In the genomic region with DNA sequence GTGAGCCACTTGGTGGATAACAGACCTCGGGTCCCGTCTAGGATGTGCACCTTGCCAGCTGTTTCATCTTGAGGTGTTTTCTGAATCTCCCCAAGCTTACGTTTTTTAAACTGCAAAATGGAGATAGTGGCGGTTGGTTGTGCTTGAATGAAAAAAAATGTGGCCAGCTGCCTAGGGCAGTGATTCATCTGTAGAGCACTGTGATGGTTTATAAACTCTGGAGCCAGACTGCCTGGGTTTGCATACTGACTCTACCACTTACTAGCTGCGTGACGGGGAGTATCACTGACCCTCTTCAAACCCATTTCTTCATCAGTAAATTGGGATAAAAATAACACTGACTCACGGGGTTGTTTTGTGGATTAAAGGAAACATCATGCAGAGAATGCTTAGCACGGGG, we compare ENCODE assay signal across 15 cellular contexts.
DNase-seq lines count a peak whose midpoint lies in the region; ATAC-seq and TF ChIP-seq lines count a peak whose summit lies in the region.
"Had no signal": no experiment of that assay in that cellular context is flagged by ENCODE, and none has a peak within 500 bp of the region (broad histone marks: within the 10 kb centered on the region; RNA-seq: fewer than 3 reads in every experiment).

No MANE protein-coding gene starts in this region.

- no peak overlapping the region for H2BK5ac ChIP-seq in trophoblast cell (ENCODE audit: low read depth, low read length, poor library complexity)

- H3K4me3 ChIP-seq in OCI-LY1 (ENCODE audit: low read depth, low read length, poor library complexity, severe bottlenecking) (no peak overlapping the region), trophoblast cell (ENCODE audit: low read depth, low read length) (no peak overlapping the region)

- H3K79me2 ChIP-seq in OCI-LY1 (ENCODE audit: insufficient read depth, low read length) (no peaks in the 10 kb centered on the region), trophoblast cell (ENCODE audit: control insufficient read depth, insufficient read depth, low read length, poor library complexity) (no peaks in the 10 kb centered on the region)

- H3K79me1 ChIP-seq in trophoblast cell (ENCODE audit: low read length): no peaks in the 10 kb centered on the region

- H4K91ac ChIP-seq in trophoblast cell (ENCODE audit: low read depth, low read length): no peak overlapping the region

- no peaks in the 10 kb centered on the region for H3K9me2 ChIP-seq in OCI-LY1 (ENCODE audit: low read depth, low read length)

- ATAC-seq in HG02588 (IDR thresholded peaks at IDR 0.05; ENCODE audit: unreplicated experiment) (peak; percentile 38), GM19023 (IDR thresholded peaks at IDR 0.05; ENCODE audit: unreplicated experiment) (no peak)

- H3F3A ChIP-seq in OCI-LY1 (ENCODE audit: insufficient read depth, low read length): no peaks in the 10 kb centered on the region

- no peak overlapping the region for H4K8ac ChIP-seq in trophoblast cell (ENCODE audit: low read depth, low read length)

- H3K14ac ChIP-seq in trophoblast cell (ENCODE audit: low read length): no peak overlapping the region

- H3K9me3 ChIP-seq in OCI-LY1 (ENCODE audit: low read length): no peaks in the 10 kb centered on the region
- H3K9me3 ChIP-seq in trophoblast cell (ENCODE audit: insufficient read depth, low read depth, low read length): no peaks in the 10 kb centered on the region
- H3K9me3 ChIP-seq: BE2C had no signal

- H3K4me1 ChIP-seq in OCI-LY1 (ENCODE audit: insufficient read depth, low read length, severe bottlenecking) (peaks cover 39% of the 10 kb centered on the region), trophoblast cell (ENCODE audit: control insufficient read depth in 1 of 2, insufficient read depth in 2 of 2, low read length in 2 of 2) (no peaks in the 10 kb centered on the region)
- H3K4me1 ChIP-seq: BE2C had no signal

- H3K27me3 ChIP-seq in OCI-LY1 (ENCODE audit: insufficient read depth, low read length) (no peaks in the 10 kb centered on the region), trophoblast cell (ENCODE audit: insufficient read depth, low read length) (no peaks in the 10 kb centered on the region)
- H3K27me3 ChIP-seq: BE2C had no signal

- no peak overlapping the region for H3K18ac ChIP-seq in trophoblast cell (ENCODE audit: low read length)

- H3K9ac ChIP-seq in OCI-LY1 (ENCODE audit: low read length) (no peak overlapping the region), trophoblast cell (ENCODE audit: low read length) (no peak overlapping the region)

- peak; percentile 76 for DNase-seq in DMS79 treated with DMSO at 0.1 percent for 48 hours (lab: John Stamatoyannopoulos, UW)
- DNase-seq in kidney glomerular epithelial cell (lab: John Stamatoyannopoulos, UW): peak; percentile 55
- no peak for DNase-seq in NCI-H2029 treated with DMSO at 0.1 percent for 48 hours (lab: John Stamatoyannopoulos, UW)
- DNase-seq in trophoblast cell: no peak
- no peak for DNase-seq in NAMALWA (ENCODE audit: low spot score)
- DNase-seq: BE2C; cerebellar nuclear complex; foreskin fibroblast; GF-D8; left cardiac atrium; NCI-H510A; stimulated activated CD4-positive, alpha-beta T cell treated with anti-CD3 and anti-CD28 coated beads, Interleukin-2, amount 100 ng/mL, for 48 hours had no signal

- H3K4me2 ChIP-seq in OCI-LY1 (ENCODE audit: low read length) (no peak overlapping the region; the same call in 1 of the 2 replicates), trophoblast cell (ENCODE audit: low read length) (no peak overlapping the region)

- no peak overlapping the region for H3K23ac ChIP-seq in trophoblast cell (ENCODE audit: low read length)

- H3K36me3 ChIP-seq in OCI-LY1 (ENCODE audit: insufficient read depth, low read length) (peaks cover 5% of the 10 kb centered on the region; the same call in 1 of the 2 replicates), trophoblast cell (ENCODE audit: control insufficient read depth in 1 of 2, insufficient read depth in 2 of 2, low read length in 2 of 2) (no peaks in the 10 kb centered on the region)
- H3K36me3 ChIP-seq: BE2C had no signal

- TF ChIP-seq CTCF in OCI-LY1 (IDR thresholded peaks at IDR 0.05; ENCODE audit: low read length): no peak

- H2BK12ac ChIP-seq in trophoblast cell (ENCODE audit: low read length): no peak overlapping the region

- no CpG with 5 or more reads among the region's 8 CpGs for WGBS in trophoblast cell (ENCODE audit: extremely low coverage, insufficient coverage, insufficient read length)

- H3K4ac ChIP-seq in trophoblast cell (ENCODE audit: low read depth, low read length): no peak overlapping the region

- H4K12ac ChIP-seq in trophoblast cell (ENCODE audit: low read depth, low read length): no peak overlapping the region

- H2AK5ac ChIP-seq in trophoblast cell (ENCODE audit: low read length): no peak overlapping the region

- H2AFZ ChIP-seq in OCI-LY1 (ENCODE audit: low read length): no peak overlapping the region
- no peak overlapping the region for H2AFZ ChIP-seq in trophoblast cell (ENCODE audit: insufficient read depth, low read length, poor library complexity)

- no peak overlapping the region for H2BK120ac ChIP-seq in trophoblast cell (ENCODE audit: insufficient read depth, low read length, poor library complexity)

- H4K20me1 ChIP-seq in OCI-LY1 (ENCODE audit: insufficient read depth, low read length): no peaks in the 10 kb centered on the region

- H3K27ac ChIP-seq in OCI-LY1 (ENCODE audit: low read depth, low read length, poor library complexity, severe bottlenecking) (peak overlapping the region; percentile 40), trophoblast cell (ENCODE audit: low read depth, low read length) (no peak overlapping the region)

Comparison
In these comparisons a context has a peak if more than half of its experiments do, and no peak if none do; other contexts are left out.
1. DNase-seq: peak in DMS79 treated with DMSO at 0.1 percent for 48 hours (single experiment) and kidney glomerular epithelial cell (single experiment); none in NCI-H2029 treated with DMSO at 0.1 percent for 48 hours (single experiment), trophoblast cell (0 of 2) and NAMALWA (single experiment).